In the genomic region with DNA sequence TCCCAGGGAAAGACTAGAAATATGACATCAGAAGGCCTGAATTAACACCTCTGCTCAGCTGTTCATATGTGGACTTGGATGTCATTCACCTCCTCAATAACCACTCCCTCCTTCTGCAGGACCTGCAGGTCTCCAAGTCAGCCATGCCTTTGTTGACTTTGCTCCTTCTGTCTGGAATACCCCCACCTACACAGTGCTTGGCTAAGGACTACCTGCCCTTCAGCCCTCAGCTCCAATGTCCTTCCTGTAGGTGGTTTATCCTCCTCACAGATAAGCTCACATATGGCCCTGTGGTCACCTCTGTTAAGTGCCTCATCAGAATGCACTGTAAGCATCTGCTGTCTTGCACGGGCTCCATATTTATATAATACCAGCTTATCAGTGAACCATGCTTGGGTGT, we compare ENCODE assay signal across 31 cellular contexts. TPM values are rescaled to one million over a fixed set of nuclear protein-coding genes. Genes with fewer than 3 reads are reported as not detected.
"Had no signal": no experiment of that assay in that cellular context is flagged by ENCODE, and none has a peak within 500 bp of the region (broad histone marks: within the 10 kb centered on the region; RNA-seq: fewer than 3 reads in every experiment).

No MANE protein-coding gene starts in this region.

- H3K4me3 ChIP-seq: esophagus muscularis mucosa, gastrocnemius medialis, heart left ventricle had no signal

- H3K36me3 Mint-ChIP-seq: activated naive CD8-positive, alpha-beta T cell had no signal

- FAIRE-seq: astrocyte, bronchial epithelial cell, colon had no signal

- H3K27me3 Mint-ChIP-seq: activated CD4-positive, alpha-beta memory T cell treated with anti-CD3 and anti-CD28 coated beads, Interleukin-2, amount 10 ng/mL, durations not matched to agents 7 days and 5 days; activated CD4-positive, alpha-beta T cell treated with anti-CD3 and anti-CD28 coated beads, Interleukin-2, amount 10 ng/mL, durations not matched to agents 7 days and 5 days; activated T-helper 17 cell treated with anti-CD3 and anti-CD28 coated beads, Interleukin-2, amount 50 U/mL, for 72 hours; effector memory CD8-positive, alpha-beta T cell had no signal

- DNase-seq: activated CD4-positive, alpha-beta memory T cell treated with anti-CD3 and anti-CD28 coated beads, Interleukin-2, amount 10 ng/mL, durations not matched to agents 7 days and 5 days; activated CD4-positive, alpha-beta T cell treated with anti-CD3 and anti-CD28 coated beads for 1 hour; activated CD4-positive, alpha-beta T cell treated with anti-CD3 and anti-CD28 coated beads for 4 hours; activated CD4-positive, alpha-beta T cell treated with anti-CD3 and anti-CD28 coated beads, Interleukin-2, amount 10 ng/mL, durations not matched to agents 7 days and 5 days; activated CD4-positive, alpha-beta T cell treated with anti-CD3 and anti-CD28 coated beads, Interleukin-2, amount 50 U/mL, for 4 hours; activated CD8-positive, alpha-beta memory T cell treated with anti-CD3 and anti-CD28 coated beads for 24 hours; activated effector memory CD4-positive, alpha-beta T cell treated with Interleukin-2 at 50 U/mL for 16 hours; activated gamma-delta T cell treated with Interleukin-2 at 50 U/mL for 16 hours; activated naive CD4-positive, alpha-beta T cell treated with anti-CD3 and anti-CD28 coated beads, Interleukin-2, amount 50 U/mL, for 16 hours; activated naive CD4-positive, alpha-beta T cell treated with Interleukin-2 at 50 U/mL for 16 hours; activated T-cell treated with anti-CD3 and anti-CD28 coated beads, Interleukin-2, amount 50 U/mL, for 4 hours; amniotic stem cell; anterior cingulate cortex; brain microvascular endothelial cell; cortex of kidney; dermis blood vessel endothelial cell; effector CD4-positive, alpha-beta T cell; effector memory CD8-positive, alpha-beta T cell; erythroblast; foreskin keratinocyte; gastrocnemius medialis; glutamatergic neuron; heart left ventricle; T-helper 2 cell had no signal

- H3K36me3 ChIP-seq: brain microvascular endothelial cell, esophagus muscularis mucosa, gastrocnemius medialis, heart left ventricle had no signal

- H3K9me3 Mint-ChIP-seq: activated CD4-positive, alpha-beta memory T cell treated with anti-CD3 and anti-CD28 coated beads, Interleukin-2, amount 10 ng/mL, durations not matched to agents 7 days and 5 days; activated CD4-positive, alpha-beta T cell treated with anti-CD3 and anti-CD28 coated beads, Interleukin-2, amount 10 ng/mL, durations not matched to agents 7 days and 5 days had no signal

- H3K27ac Mint-ChIP-seq: activated CD4-positive, alpha-beta memory T cell treated with anti-CD3 and anti-CD28 coated beads, Interleukin-2, amount 10 ng/mL, durations not matched to agents 7 days and 5 days; activated CD4-positive, alpha-beta T cell treated with anti-CD3 and anti-CD28 coated beads, Interleukin-2, amount 10 ng/mL, durations not matched to agents 7 days and 5 days; activated naive CD8-positive, alpha-beta T cell; activated T-helper 17 cell treated with anti-CD3 and anti-CD28 coated beads, Interleukin-2, amount 50 U/mL, for 72 hours; effector memory CD8-positive, alpha-beta T cell; WTC11 had no signal

- H3K27ac ChIP-seq: brain microvascular endothelial cell, esophagus muscularis mucosa, foreskin keratinocyte, gastrocnemius medialis, heart left ventricle had no signal

- H3K4me1 ChIP-seq: esophagus muscularis mucosa, foreskin keratinocyte, gastrocnemius medialis, heart left ventricle had no signal

- H3K4me3 Mint-ChIP-seq: activated CD4-positive, alpha-beta memory T cell treated with anti-CD3 and anti-CD28 coated beads, Interleukin-2, amount 10 ng/mL, durations not matched to agents 7 days and 5 days; activated CD4-positive, alpha-beta T cell treated with anti-CD3 and anti-CD28 coated beads, Interleukin-2, amount 10 ng/mL, durations not matched to agents 7 days and 5 days; activated naive CD8-positive, alpha-beta T cell; activated T-cell treated with anti-CD3 and anti-CD28 coated beads, Interleukin-2, amount 50 U/mL, for 4 hours; activated T-helper 17 cell treated with anti-CD3 and anti-CD28 coated beads, Interleukin-2, amount 50 U/mL, for 72 hours; effector memory CD8-positive, alpha-beta T cell; WTC11 had no signal

- H3K4me1 Mint-ChIP-seq: activated CD4-positive, alpha-beta memory T cell treated with anti-CD3 and anti-CD28 coated beads, Interleukin-2, amount 10 ng/mL, durations not matched to agents 7 days and 5 days; activated CD4-positive, alpha-beta T cell treated with anti-CD3 and anti-CD28 coated beads, Interleukin-2, amount 10 ng/mL, durations not matched to agents 7 days and 5 days; activated T-helper 17 cell treated with anti-CD3 and anti-CD28 coated beads, Interleukin-2, amount 50 U/mL, for 72 hours; WTC11 had no signal

- H3K9me3 ChIP-seq: esophagus muscularis mucosa, gastrocnemius medialis, heart left ventricle had no signal

- H3K27me3 ChIP-seq: brain microvascular endothelial cell, esophagus muscularis mucosa, foreskin keratinocyte, gastrocnemius medialis, heart left ventricle had no signal

- ATAC-seq: activated T-cell treated with anti-CD3 and anti-CD28 coated beads, Interleukin-2, amount 50 U/mL, for 4 hours; activated T-helper 17 cell treated with anti-CD3 and anti-CD28 coated beads, Interleukin-2, amount 50 U/mL, for 72 hours; effector memory CD8-positive, alpha-beta T cell; foreskin keratinocyte; gastrocnemius medialis; heart left ventricle; WTC11 had no signal

RNA-seq across cellular contexts. Expression of gene FAT3, which starts 26.3 kb away (rescaled TPM):
- total RNA-seq: activated CD4-positive, alpha-beta memory T cell treated with anti-CD3 and anti-CD28 coated beads, Interleukin-2, amount 10 ng/mL, durations not matched to agents 7 days and 5 days; activated CD4-positive, alpha-beta T cell treated with anti-CD3 and anti-CD28 coated beads, Interleukin-2, amount 10 ng/mL, durations not matched to agents 7 days and 5 days; activated T-helper 17 cell treated with anti-CD3 and anti-CD28 coated beads, Interleukin-2, amount 50 U/mL, for 72 hours had no signal
